1 cellular context compared by ENCODE assay signal in genomic region chr9:133527444-133527920, GRCh38.
TF ChIP-seq lines count a peak whose summit lies in the region.

No MANE protein-coding gene starts in this region.

TF ChIP-seq in HepG2, 621 proteins besides CTCF, POLR2A, EP300 and RAD21:
- TF ChIP-seq, protein P1, sequence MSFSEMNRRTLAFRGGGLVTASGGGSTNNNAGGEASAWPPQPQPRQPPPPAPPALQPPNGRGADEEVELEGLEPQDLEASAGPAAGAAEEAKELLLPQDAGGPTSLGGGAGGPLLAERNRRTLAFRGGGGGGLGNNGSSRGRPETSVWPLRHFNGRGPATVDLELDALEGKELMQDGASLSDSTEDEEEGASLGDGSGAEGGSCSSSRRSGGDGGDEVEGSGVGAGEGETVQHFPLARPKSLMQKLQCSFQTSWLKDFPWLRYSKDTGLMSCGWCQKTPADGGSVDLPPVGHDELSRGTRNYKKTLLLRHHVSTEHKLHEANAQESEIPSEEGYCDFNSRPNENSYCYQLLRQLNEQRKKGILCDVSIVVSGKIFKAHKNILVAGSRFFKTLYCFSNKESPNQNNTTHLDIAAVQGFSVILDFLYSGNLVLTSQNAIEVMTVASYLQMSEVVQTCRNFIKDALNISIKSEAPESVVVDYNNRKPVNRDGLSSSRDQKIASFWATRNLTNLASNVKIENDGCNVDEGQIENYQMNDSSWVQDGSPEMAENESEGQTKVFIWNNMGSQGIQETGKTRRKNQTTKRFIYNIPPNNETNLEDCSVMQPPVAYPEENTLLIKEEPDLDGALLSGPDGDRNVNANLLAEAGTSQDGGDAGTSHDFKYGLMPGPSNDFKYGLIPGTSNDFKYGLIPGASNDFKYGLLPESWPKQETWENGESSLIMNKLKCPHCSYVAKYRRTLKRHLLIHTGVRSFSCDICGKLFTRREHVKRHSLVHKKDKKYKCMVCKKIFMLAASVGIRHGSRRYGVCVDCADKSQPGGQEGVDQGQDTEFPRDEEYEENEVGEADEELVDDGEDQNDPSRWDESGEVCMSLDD (CRISPR knock-in tag; IDR thresholded peaks at IDR 0.05; ENCODE audit: borderline replicate concordance) = no peak
- no peak for TF ChIP-seq ZMYM4 (CRISPR knock-in tag; IDR thresholded peaks at IDR 0.05)
- TF ChIP-seq, protein P2, sequence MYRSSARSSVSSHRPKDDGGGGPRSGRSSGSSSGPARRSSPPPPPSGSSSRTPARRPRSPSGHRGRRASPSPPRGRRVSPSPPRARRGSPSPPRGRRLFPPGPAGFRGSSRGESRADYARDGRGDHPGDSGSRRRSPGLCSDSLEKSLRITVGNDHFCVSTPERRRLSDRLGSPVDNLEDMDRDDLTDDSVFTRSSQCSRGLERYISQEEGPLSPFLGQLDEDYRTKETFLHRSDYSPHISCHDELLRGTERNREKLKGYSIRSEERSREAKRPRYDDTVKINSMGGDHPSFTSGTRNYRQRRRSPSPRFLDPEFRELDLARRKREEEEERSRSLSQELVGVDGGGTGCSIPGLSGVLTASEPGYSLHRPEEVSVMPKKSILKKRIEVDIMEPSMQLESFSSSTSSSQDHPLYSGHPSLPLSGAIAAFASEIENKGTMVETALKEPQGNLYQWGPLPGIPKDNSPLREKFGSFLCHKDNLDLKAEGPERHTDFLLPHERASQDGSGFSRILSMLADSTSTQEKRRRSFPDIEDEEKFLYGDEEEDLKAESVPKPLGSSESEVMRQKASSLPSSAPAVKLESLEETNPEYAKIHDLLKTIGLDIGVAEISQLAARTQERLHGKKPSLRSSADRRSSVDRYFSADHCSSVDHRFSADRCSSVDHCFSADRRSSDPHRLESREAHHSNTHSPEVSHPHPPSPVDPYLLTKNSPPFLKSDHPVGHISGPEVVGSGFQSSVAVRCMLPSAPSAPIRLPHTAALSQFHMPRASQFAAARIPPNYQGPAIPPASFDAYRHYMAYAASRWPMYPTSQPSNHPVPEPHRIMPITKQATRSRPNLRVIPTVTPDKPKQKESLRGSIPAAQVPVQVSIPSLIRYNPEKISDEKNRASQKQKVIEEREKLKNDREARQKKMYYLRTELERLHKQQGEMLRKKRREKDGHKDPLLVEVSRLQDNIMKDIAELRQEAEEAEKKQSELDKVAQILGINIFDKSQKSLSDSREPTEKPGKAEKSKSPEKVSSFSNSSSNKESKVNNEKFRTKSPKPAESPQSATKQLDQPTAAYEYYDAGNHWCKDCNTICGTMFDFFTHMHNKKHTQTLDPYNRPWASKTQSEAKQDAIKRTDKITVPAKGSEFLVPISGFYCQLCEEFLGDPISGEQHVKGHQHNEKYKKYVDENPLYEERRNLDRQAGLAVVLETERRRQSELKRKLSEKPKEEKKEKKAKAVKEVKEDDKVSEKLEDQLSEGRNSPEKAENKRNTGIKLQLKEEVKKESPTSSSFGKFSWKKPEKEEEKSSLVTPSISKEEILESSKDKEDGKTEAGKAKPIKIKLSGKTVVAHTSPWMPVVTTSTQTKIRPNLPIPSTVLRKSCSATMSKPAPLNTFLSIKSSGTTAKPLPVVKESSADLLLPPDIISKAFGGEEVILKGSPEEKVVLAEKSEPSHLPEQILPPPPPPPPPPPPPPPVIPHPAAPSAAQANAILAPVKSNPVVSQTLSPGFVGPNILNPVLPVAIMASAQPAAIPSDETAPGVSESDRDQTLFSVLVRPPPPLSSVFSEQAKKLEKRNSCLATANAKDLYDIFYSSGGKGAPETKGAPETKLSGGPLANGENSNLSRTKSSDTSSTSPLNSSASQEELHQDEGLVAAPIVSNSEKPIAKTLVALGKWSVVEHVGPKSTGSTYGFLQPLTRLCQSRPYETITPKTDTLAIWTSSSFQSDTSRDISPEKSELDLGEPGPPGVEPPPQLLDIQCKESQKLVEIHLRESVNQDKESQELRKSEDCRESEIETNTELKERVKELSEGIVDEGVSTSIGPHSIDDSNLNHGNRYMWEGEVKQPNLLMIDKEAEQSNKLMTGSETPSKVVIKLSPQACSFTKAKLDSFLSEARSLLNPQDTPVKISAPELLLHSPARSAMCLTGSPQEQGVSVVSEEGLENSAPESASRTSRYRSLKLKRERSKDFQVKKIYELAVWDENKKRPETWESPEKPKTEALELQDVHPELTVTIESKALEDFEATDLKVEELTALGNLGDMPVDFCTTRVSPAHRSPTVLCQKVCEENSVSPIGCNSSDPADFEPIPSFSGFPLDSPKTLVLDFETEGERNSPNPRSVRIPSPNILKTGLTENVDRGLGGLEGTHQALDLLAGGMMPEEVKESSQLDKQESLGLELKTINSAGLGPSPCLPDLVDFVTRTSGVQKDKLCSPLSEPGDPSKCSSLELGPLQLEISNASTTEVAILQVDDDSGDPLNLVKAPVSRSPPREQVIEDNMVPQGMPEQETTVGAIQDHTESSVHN (CRISPR knock-in tag; IDR thresholded peaks at IDR 0.05) = no peak
- TF ChIP-seq ZNF235 (CRISPR knock-in tag; IDR thresholded peaks at IDR 0.05; ENCODE audit: borderline replicate concordance) = no peak
- TF ChIP-seq SNRNP70 (IDR thresholded peaks at IDR 0.05; ENCODE audit: low read depth, low read length) = no peak
